26 cellular contexts compared by ENCODE assay signal in genomic region chr16:46991729-46992704, GRCh38.
"Had no signal": no experiment of that assay in that cellular context is flagged by ENCODE, and none has a peak within 500 bp of the region (broad histone marks: within the 10 kb centered on the region; RNA-seq: fewer than 3 reads in every experiment).

No MANE protein-coding gene starts in this region.

- H3K4me1 Mint-ChIP-seq: activated CD4-positive, alpha-beta T cell treated with anti-CD3 and anti-CD28 coated beads for 36 hours; brain had no signal

- H3K27ac ChIP-seq: adrenal gland, SJCRH30, SK-N-MC had no signal

- H3K4me3 ChIP-seq: adrenal gland, SJCRH30, SK-N-MC had no signal

- DNase-seq: activated CD4-positive, alpha-beta T cell treated with anti-CD3 and anti-CD28 coated beads for 36 hours; activated CD4-positive, alpha-beta T cell treated with anti-CD3 and anti-CD28 coated beads, Interleukin-2, amount 10 ng/mL, durations not matched to agents 7 days and 5 days; activated CD4-positive, alpha-beta T cell treated with anti-CD3 and anti-CD28 coated beads, Interleukin-2, amount 50 U/mL, for 48 hours; activated CD8-positive, alpha-beta T cell treated with anti-CD3 and anti-CD28 coated beads, Interleukin-2, amount 10 ng/mL, durations not matched to agents 7 days and 5 days; activated gamma-delta T cell treated with Interleukin-2 at 50 U/mL for 16 hours; activated naive CD4-positive, alpha-beta T cell treated with anti-CD3 and anti-CD28 coated beads for 36 hours; activated T-cell treated with anti-CD3 and anti-CD28 coated beads, Interleukin-2, amount 50 U/mL, for 4 hours; adrenal gland; central memory CD4-positive, alpha-beta T cell; MM.1S; MV-4-11; NCI-H1092; NCI-H1436 treated with DMSO at 0.1 percent for 48 hours; NCI-H1694 treated with DMSO at 0.1 percent for 48 hours; NCI-H2029; NCI-H345; NCI-H524 treated with DMSO at 0.1 percent for 48 hours; SHP77; SJCRH30; T1000 had no signal

- ATAC-seq: activated CD4-positive, alpha-beta T cell treated with anti-CD3 and anti-CD28 coated beads for 36 hours; activated CD4-positive, CD25-positive, alpha-beta regulatory T cell treated with anti-CD3 and anti-CD28 coated beads, Interleukin-2, amount 50 U/mL, for 24 hours; activated CD8-positive, alpha-beta T cell treated with anti-CD3 and anti-CD28 coated beads, Interleukin-2, amount 10 ng/mL, durations not matched to agents 7 days and 5 days; activated naive CD4-positive, alpha-beta T cell treated with anti-CD3 and anti-CD28 coated beads, Interleukin-2, amount 50 U/mL, for 72 hours; activated T-cell treated with anti-CD3 and anti-CD28 coated beads, Interleukin-2, amount 50 U/mL, for 4 hours; Panc1 had no signal

- H3K9me3 ChIP-seq: adrenal gland, SJCRH30 had no signal

- H3K27me3 Mint-ChIP-seq: activated CD4-positive, alpha-beta T cell treated with anti-CD3 and anti-CD28 coated beads for 36 hours; activated CD4-positive, alpha-beta T cell treated with anti-CD3 and anti-CD28 coated beads, Interleukin-2, amount 10 ng/mL, durations not matched to agents 7 days and 5 days had no signal

- H3K4me3 Mint-ChIP-seq: activated CD4-positive, alpha-beta T cell treated with anti-CD3 and anti-CD28 coated beads for 36 hours; activated CD4-positive, alpha-beta T cell treated with anti-CD3 and anti-CD28 coated beads, Interleukin-2, amount 10 ng/mL, durations not matched to agents 7 days and 5 days; activated CD8-positive, alpha-beta T cell treated with anti-CD3 and anti-CD28 coated beads, Interleukin-2, amount 10 ng/mL, durations not matched to agents 7 days and 5 days; activated naive CD4-positive, alpha-beta T cell treated with anti-CD3 and anti-CD28 coated beads for 36 hours; activated T-cell treated with anti-CD3 and anti-CD28 coated beads, Interleukin-2, amount 50 U/mL, for 4 hours; activated T-helper 1 cell treated with anti-CD3 and anti-CD28 coated beads, Interleukin-12 subunit alpha, Interleukin-12 subunit beta, Interleukin-2, Interleukin-4 antibody, amounts not matched to agents 30 ng/mL and 10 ng/mL and 1 ng/mL, durations not matched to agents 14 hours and 24 hours and 36 hours; brain had no signal

- H3K4me1 ChIP-seq: SJCRH30 had no signal

- H3K27me3 ChIP-seq: adrenal gland, SJCRH30 had no signal

- H3K9me3 Mint-ChIP-seq: activated naive CD4-positive, alpha-beta T cell treated with anti-CD3 and anti-CD28 coated beads for 36 hours; activated naive CD4-positive, alpha-beta T cell treated with anti-CD3 and anti-CD28 coated beads, Interleukin-2, amount 50 U/mL, for 72 hours; activated T-cell treated with anti-CD3 and anti-CD28 coated beads, Interleukin-2, amount 50 U/mL, for 4 hours had no signal

- H3K36me3 Mint-ChIP-seq: activated naive CD4-positive, alpha-beta T cell treated with anti-CD3 and anti-CD28 coated beads, Interleukin-2, amount 50 U/mL, for 72 hours; brain had no signal

- H3K36me3 ChIP-seq: adrenal gland, SJCRH30 had no signal

- H3K27ac Mint-ChIP-seq: activated CD4-positive, alpha-beta T cell treated with anti-CD3 and anti-CD28 coated beads for 36 hours; activated CD4-positive, alpha-beta T cell treated with anti-CD3 and anti-CD28 coated beads, Interleukin-2, amount 10 ng/mL, durations not matched to agents 7 days and 5 days; activated CD8-positive, alpha-beta T cell treated with anti-CD3 and anti-CD28 coated beads, Interleukin-2, amount 10 ng/mL, durations not matched to agents 7 days and 5 days; activated naive CD4-positive, alpha-beta T cell treated with anti-CD3 and anti-CD28 coated beads for 36 hours; activated naive CD4-positive, alpha-beta T cell treated with anti-CD3 and anti-CD28 coated beads, Interleukin-2, amount 50 U/mL, for 72 hours; activated T-helper 1 cell treated with anti-CD3 and anti-CD28 coated beads, Interleukin-12 subunit alpha, Interleukin-12 subunit beta, Interleukin-2, Interleukin-4 antibody, amounts not matched to agents 30 ng/mL and 10 ng/mL and 1 ng/mL, durations not matched to agents 14 hours and 24 hours and 36 hours; brain had no signal
